Comparison of ENCODE assay signal across 22 cellular contexts in the genomic region with DNA sequence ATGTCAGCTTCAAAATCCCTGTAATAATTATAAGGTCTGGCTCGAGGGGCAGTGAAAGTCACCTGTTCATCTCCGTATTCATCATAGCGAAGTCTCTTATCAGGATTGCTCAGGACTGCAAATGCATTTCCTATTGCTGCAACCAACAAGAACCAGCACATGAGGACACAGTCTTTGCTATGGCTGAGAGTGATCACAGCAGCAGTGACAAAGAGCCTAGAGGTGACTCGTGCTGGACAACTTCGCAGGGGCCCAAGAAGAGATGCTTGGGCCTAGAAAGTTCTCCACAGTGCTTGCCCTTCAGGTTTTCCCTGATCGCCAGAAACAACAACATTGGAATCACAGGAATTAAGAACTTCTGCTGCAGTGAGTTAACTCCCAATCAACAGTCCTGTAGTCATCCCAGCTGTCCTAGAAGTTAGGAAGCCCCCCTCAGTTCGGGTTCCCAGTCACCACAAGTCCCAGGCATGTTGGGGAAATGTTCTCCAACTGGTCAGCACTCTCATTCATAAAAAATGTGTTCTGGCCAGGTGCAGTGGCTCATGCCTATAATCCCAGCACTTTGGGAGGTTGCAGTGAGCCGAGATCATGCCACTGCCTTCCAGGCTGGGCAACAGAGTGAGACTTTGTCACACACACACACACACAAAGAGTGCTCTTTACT. TPM values are rescaled to one million over a fixed set of nuclear protein-coding genes. Genes with fewer than 3 reads are reported as not detected.
DNase-seq lines count a peak whose midpoint lies in the region; FAIRE-seq and TF ChIP-seq lines count a peak whose summit lies in the region.
"Had no signal": no experiment of that assay in that cellular context is flagged by ENCODE, and none has a peak within 500 bp of the region (broad histone marks: within the 10 kb centered on the region; RNA-seq: fewer than 3 reads in every experiment).

No MANE protein-coding gene starts in this region.

- in situ Hi-C loops in HAP-1 (cut with MboI; ENCODE audit: low sequenced_read_pairs): loop anchor here (5.0 to 10.0 kb wide), 2 partner anchors 188 to 336 kb away; no protein-coding TSS in a partner anchor

- H3K27me3 Mint-ChIP-seq in nephron progenitor cell (ENCODE audit: low read depth, poor library complexity): no peaks in the 10 kb centered on the region

- no peaks in the 10 kb centered on the region for H3F3A ChIP-seq in Loucy (ENCODE audit: low read depth)

- POLR2A ChIA-PET in A673 (lab: Charles Lee; ENCODE audit: low non-redundant PET): no interaction called here

- DNase-seq in AG10803 (ENCODE audit: low read depth): peak; percentile 85
- peak; percentile 36 for DNase-seq in bronchial epithelial cell (ENCODE audit: low read depth)
- peak; percentile 87 for DNase-seq in myocyte (ENCODE audit: low read depth)
- DNase-seq in nephron progenitor cell: no peak
- DNase-seq in urothelium cell line (ENCODE audit: low spot score): no peak
- DNase-seq in HAP-1 (ENCODE audit: low spot score in 2 of 2): no peak
- no peak for DNase-seq in A673 (ENCODE audit: low spot score)
- DNase-seq: activated CD4-positive, alpha-beta T cell treated with anti-CD3 and anti-CD28 coated beads, Interleukin-2, amount 50 U/mL, for 4 hours; activated T-cell treated with anti-CD3 and anti-CD28 coated beads, Interleukin-2, amount 50 U/mL, for 1 hour; COR-L47; Kasumi-1; left cardiac atrium; NCI-H1417; NCI-H2171; PC-9; stomach had no signal

- peak overlapping the region; percentile 55 for H3K4me2 ChIP-seq in Loucy (ENCODE audit: low read depth, low read length, poor library complexity, severe bottlenecking)
- H3K4me2 ChIP-seq: PC-9 had no signal

- no TSS peak for BruUV-seq in A673 (replicated peaks; lab: Mats Ljungman, UMichigan)

- peaks cover 5% of the 10 kb centered on the region for H3K4me1 Mint-ChIP-seq in nephron progenitor cell

- peaks cover 53% of the 10 kb centered on the region for H3K36me3 Mint-ChIP-seq in nephron progenitor cell (ENCODE audit: low read depth)

- no peak overlapping the region for H3K27ac ChIP-seq in A673 (ENCODE audit: low read depth, low read length, poor library complexity, severe bottlenecking)
- H3K27ac ChIP-seq: neutrophil, PC-9, right atrium auricular region, stomach had no signal

- H3K9me2 ChIP-seq in Loucy (replicated peaks; ENCODE audit: low read depth, low read length): no peaks in the 10 kb centered on the region

- H3K79me2 ChIP-seq in Loucy (ENCODE audit: insufficient read depth, low read length): no peaks in the 10 kb centered on the region

- H3K4me3 ChIP-seq in AG10803 (ENCODE audit: low read length): no peak overlapping the region
- H3K4me3 ChIP-seq in Loucy (ENCODE audit: low read length, poor library complexity, severe bottlenecking): no peak overlapping the region
- H3K4me3 ChIP-seq in bronchial epithelial cell (ENCODE audit: low read depth, low read length): no peak overlapping the region
- no peak overlapping the region for H3K4me3 ChIP-seq in HAP-1
- no peak overlapping the region for H3K4me3 ChIP-seq in A673 (ENCODE audit: low read depth, low read length, poor library complexity, severe bottlenecking)
- H3K4me3 ChIP-seq: PC-9, right atrium auricular region, stomach had no signal

- H3K36me3 ChIP-seq in Loucy (ENCODE audit: insufficient read depth, low read length): no peaks in the 10 kb centered on the region; the same call in 1 of the 2 replicates
- H3K36me3 ChIP-seq in bronchial epithelial cell (ENCODE audit: control insufficient read depth, insufficient read depth, low read length): no peaks in the 10 kb centered on the region
- H3K36me3 ChIP-seq in HAP-1 (replicated peaks): peaks cover 2% of the 10 kb centered on the region; the same call in 1 of the 2 replicates
- no peaks in the 10 kb centered on the region for H3K36me3 ChIP-seq in A673 (ENCODE audit: insufficient read depth, low read length, poor library complexity, severe bottlenecking)
- H3K36me3 ChIP-seq: neutrophil had no signal

- peak overlapping the region; percentile 17 for H3K9ac ChIP-seq in Loucy (ENCODE audit: low read depth, low read length, poor library complexity, severe bottlenecking)

- no peak for FAIRE-seq in bronchial epithelial cell (lab: Jason Lieb, UNC)
- FAIRE-seq in urothelium cell line (lab: Jason Lieb, UNC): no peak
- FAIRE-seq: GM12892 had no signal

- CTCF ChIA-PET in A673 (lab: Charles Lee): no interaction called here

- H3K4me1 ChIP-seq in Loucy (ENCODE audit: insufficient read depth, low read length, poor library complexity, severe bottlenecking): peaks cover 25% of the 10 kb centered on the region
- H3K4me1 ChIP-seq in HAP-1: no peaks in the 10 kb centered on the region
- peaks cover 7% of the 10 kb centered on the region for H3K4me1 ChIP-seq in A673 (ENCODE audit: insufficient read depth, low read length, poor library complexity, severe bottlenecking)
- H3K4me1 ChIP-seq: right atrium auricular region, stomach had no signal

- no peak overlapping the region for H3K4me3 Mint-ChIP-seq in nephron progenitor cell

- H3K27me3 ChIP-seq in Loucy (ENCODE audit: insufficient read depth, low read length, poor library complexity, severe bottlenecking): no peaks in the 10 kb centered on the region
- H3K27me3 ChIP-seq in bronchial epithelial cell (ENCODE audit: control insufficient read depth, insufficient read depth, low read length): no peaks in the 10 kb centered on the region
- no peaks in the 10 kb centered on the region for H3K27me3 ChIP-seq in HAP-1 (ENCODE audit: low read depth)
- no peaks in the 10 kb centered on the region for H3K27me3 ChIP-seq in A673 (replicated peaks; ENCODE audit: insufficient read depth, low read depth, low read length, poor library complexity)
- H3K27me3 ChIP-seq: neutrophil, right atrium auricular region, stomach had no signal

- no peaks in the 10 kb centered on the region for H3K9me3 Mint-ChIP-seq in nephron progenitor cell
- H3K9me3 Mint-ChIP-seq: activated naive CD4-positive, alpha-beta T cell treated with anti-CD3 and anti-CD28 coated beads, Interleukin-2, amount 50 U/mL, for 72 hours had no signal

- H2AFZ ChIP-seq in Loucy (ENCODE audit: low read length): no peak overlapping the region
- H2AFZ ChIP-seq: PC-9 had no signal

- H4K20me1 ChIP-seq in Loucy (ENCODE audit: insufficient read depth, low read length, poor library complexity, severe bottlenecking): no peaks in the 10 kb centered on the region

- intact Hi-C loops in A673 (cut with micrococcal nuclease; ENCODE audit: unreplicated experiment): no loop called here

- TF ChIP-seq CTCF in AG10803 (conservative IDR thresholded peaks at IDR 0.05; ENCODE audit: low read length) (no peak), Loucy (conservative IDR thresholded peaks at IDR 0.05; ENCODE audit: low read length) (no peak), bronchial epithelial cell (IDR thresholded peaks at IDR 0.05; ENCODE audit: insufficient read depth, low read length, severe bottlenecking) (no peak), nephron progenitor cell (IDR thresholded peaks at IDR 0.05) (no peak), A673 (conservative IDR thresholded peaks at IDR 0.05; ENCODE audit: low read depth, low read length) (no peak)

- no peak overlapping the region for H3K27ac Mint-ChIP-seq in nephron progenitor cell
- H3K27ac Mint-ChIP-seq: activated naive CD4-positive, alpha-beta T cell treated with anti-CD3 and anti-CD28 coated beads, Interleukin-2, amount 50 U/mL, for 72 hours had no signal

- H3K9me3 ChIP-seq in Loucy (ENCODE audit: insufficient read depth, low read depth, low read length): no peaks in the 10 kb centered on the region
- H3K9me3 ChIP-seq in HAP-1: no peaks in the 10 kb centered on the region
- no peaks in the 10 kb centered on the region for H3K9me3 ChIP-seq in A673 (ENCODE audit: low read depth, low read length, poor library complexity, severe bottlenecking)
- H3K9me3 ChIP-seq: neutrophil, right atrium auricular region, stomach had no signal

RNA-seq across cellular contexts. Expression of a gene that starts 13.0 kb away (rescaled TPM):
- 1.2 and 1.6 TPM in 2 replicates for total RNA-seq in bronchial epithelial cell
- 7.9 and 9.9 TPM in 2 replicates for total RNA-seq in myocyte
- polyA plus RNA-seq in myocyte (2012): 12.5 TPM
- total RNA-seq in A673 (2021): 16.7 and 21.1 TPM in 2 replicates

RNA-seq across cellular contexts. Expression of a gene that starts 22.5 kb away (rescaled TPM):
- total RNA-seq in bronchial epithelial cell (6.1 and 7.3 TPM in 2 replicates), myocyte (11.0 and 16.4 TPM in 2 replicates), A673 (2021) (4.0 and 4.2 TPM in 2 replicates)
- polyA plus RNA-seq in myocyte (2012): 7.4 TPM

RNA-seq across cellular contexts. Expression of a gene that starts 31.4 kb away (rescaled TPM):
- total RNA-seq in bronchial epithelial cell (0.51 and 0.53 TPM in 2 replicates), myocyte (58.8 and 59.5 TPM in 2 replicates), A673 (2021) (0.82 and 1.0 TPM in 2 replicates)
- 5.9 TPM for polyA plus RNA-seq in myocyte (2012)
- total RNA-seq: H4 had no signal

RNA-seq across cellular contexts. Expression of a gene that starts 36.2 kb away (rescaled TPM):
- not detected in 2 replicates for total RNA-seq in bronchial epithelial cell
- not detected in 2 replicates for total RNA-seq in myocyte
- not detected for polyA plus RNA-seq in myocyte (2012)
- total RNA-seq in A673 (2021): 1.1 and 1.6 TPM in 2 replicates
- total RNA-seq: PC-9 had no signal

RNA-seq across cellular contexts. Expression of a gene that starts 36.6 kb away (rescaled TPM):
- total RNA-seq in bronchial epithelial cell (0.13 TPM in 1 of 2 replicates, not detected in the other), myocyte (0.16 TPM in 1 of 2 replicates, not detected in the other), A673 (2021) (not detected in 2 replicates)
- polyA plus RNA-seq in myocyte (2012): not detected
- total RNA-seq: H4 had no signal

Comparison
In these comparisons a context has a peak if more than half of its experiments do, and no peak if none do; other contexts are left out.
1. DNase-seq: peak in AG10803 (single experiment), bronchial epithelial cell (single experiment) and myocyte (single experiment); none in nephron progenitor cell (single experiment), urothelium cell line (single experiment), HAP-1 (0 of 2) and A673 (single experiment).
2. RNA of a gene that starts 31.4 kb away (total RNA-seq): 58.8 to 59.5 TPM in myocyte; 0.82 to 1.0 TPM in A673 and 0.51 to 0.53 TPM in bronchial epithelial cell; every median in the first group is over 10 times any median in the second.